In genomic region chr6:168419569-168419968, GRCh38 we compare ENCODE assay signal across 40 cellular contexts. TPM values are rescaled to one million over a fixed set of nuclear protein-coding genes. Genes with fewer than 3 reads are reported as not detected.
"Had no signal": no experiment of that assay in that cellular context is flagged by ENCODE, and none has a peak within 500 bp of the region (broad histone marks: within the 10 kb centered on the region; RNA-seq: fewer than 3 reads in every experiment).

No MANE protein-coding gene starts in this region.

- H3K4me3 Mint-ChIP-seq: activated B cell treated with CpG ODN at 0.5 μM for 24 hours; activated CD8-positive, alpha-beta memory T cell treated with anti-CD3 and anti-CD28 coated beads, Interleukin-2, amount 10 ng/mL, durations not matched to agents 7 days and 5 days; activated CD8-positive, alpha-beta T cell treated with anti-CD3 and anti-CD28 coated beads for 36 hours; activated naive CD4-positive, alpha-beta T cell treated with anti-CD3 and anti-CD28 coated beads, Interleukin-2, amount 10 ng/mL, durations not matched to agents 7 days and 5 days; activated naive CD8-positive, alpha-beta T cell treated with anti-CD3 and anti-CD28 coated beads, Interleukin-2, amount 10 ng/mL, durations not matched to agents 7 days and 5 days; activated T-cell treated with anti-CD3 and anti-CD28 coated beads, Interleukin-2, amount 50 U/mL, for 24 hours; activated T-cell treated with anti-CD3 and anti-CD28 coated beads, Interleukin-2, amount 50 U/mL, for 72 hours; brain; dendritic cell treated with granulocyte-macrophage colony-stimulating factor and Interleukin-4, amounts not matched to agents 40 ng/mL and 50 ng/mL, for 4 days; effector memory CD8-positive, alpha-beta T cell; T-helper 17 cell; T-helper 2 cell treated with Interferon-gamma antibody and Interleukin-4, amounts not matched to agents 5 μg/mL and 100 μg/mL, for 36 hours had no signal

- H3K27ac ChIP-seq: ascending aorta, cardiac muscle cell, colonic mucosa, dorsolateral prefrontal cortex, epithelial cell of prostate, esophagus squamous epithelium, WERI-Rb-1 had no signal

- ATAC-seq: activated CD4-positive, CD25-positive, alpha-beta regulatory T cell treated with anti-CD3 and anti-CD28 coated beads, Interleukin-2, amount 50 U/mL, for 24 hours; activated CD8-positive, alpha-beta memory T cell treated with anti-CD3 and anti-CD28 coated beads, Interleukin-2, amount 10 ng/mL, durations not matched to agents 7 days and 5 days; activated CD8-positive, alpha-beta T cell treated with anti-CD3 and anti-CD28 coated beads for 36 hours; activated naive CD4-positive, alpha-beta T cell treated with anti-CD3 and anti-CD28 coated beads, Interleukin-2, amount 50 U/mL, for 72 hours; activated T-cell treated with anti-CD3 and anti-CD28 coated beads, Interleukin-2, amount 50 U/mL, for 72 hours; effector memory CD8-positive, alpha-beta T cell; T-helper 17 cell had no signal

- DNase-seq: activated B cell treated with CpG ODN at 0.5 μM for 24 hours; activated CD4-positive, alpha-beta T cell treated with anti-CD3 and anti-CD28 coated beads for 48 hours; activated CD4-positive, alpha-beta T cell treated with anti-CD3 and anti-CD28 coated beads, Interleukin-2, amount 50 U/mL, for 1 hour; activated CD4-positive, alpha-beta T cell treated with anti-CD3 and anti-CD28 coated beads, Interleukin-2, amount 50 U/mL, for 48 hours; activated CD8-positive, alpha-beta memory T cell treated with anti-CD3 and anti-CD28 coated beads, Interleukin-2, amount 10 ng/mL, durations not matched to agents 7 days and 5 days; activated CD8-positive, alpha-beta memory T cell treated with anti-CD3 and anti-CD28 coated beads, Interleukin-2, amount 50 U/mL, for 48 hours; activated CD8-positive, alpha-beta T cell treated with anti-CD3 and anti-CD28 coated beads for 36 hours; activated gamma-delta T cell; activated naive CD4-positive, alpha-beta T cell; activated naive CD4-positive, alpha-beta T cell treated with anti-CD3 and anti-CD28 coated beads, Interleukin-2, amount 10 ng/mL, durations not matched to agents 7 days and 5 days; activated naive CD8-positive, alpha-beta T cell treated with anti-CD3 and anti-CD28 coated beads, Interleukin-2, amount 10 ng/mL, durations not matched to agents 7 days and 5 days; activated T-cell treated with anti-CD3 and anti-CD28 coated beads for 4 hours; activated T-cell treated with anti-CD3 and anti-CD28 coated beads, Interleukin-2, amount 50 U/mL, for 24 hours; activated T-cell treated with anti-CD3 and anti-CD28 coated beads, Interleukin-2, amount 50 U/mL, for 72 hours; central memory CD4-positive, alpha-beta T cell; cerebellar nuclear complex; colonic mucosa; dorsolateral prefrontal cortex; effector CD4-positive, alpha-beta T cell; effector memory CD8-positive, alpha-beta T cell; esophagus squamous epithelium; foreskin melanocyte; T-helper 1 cell; T-helper 17 cell; T1000; WERI-Rb-1 had no signal

- H3K9me3 Mint-ChIP-seq: activated B cell treated with CpG ODN at 0.5 μM for 24 hours; activated CD8-positive, alpha-beta T cell treated with anti-CD3 and anti-CD28 coated beads for 36 hours; activated naive CD4-positive, alpha-beta T cell treated with anti-CD3 and anti-CD28 coated beads, Interleukin-2, amount 10 ng/mL, durations not matched to agents 7 days and 5 days; activated naive CD4-positive, alpha-beta T cell treated with anti-CD3 and anti-CD28 coated beads, Interleukin-2, amount 50 U/mL, for 72 hours; activated naive CD8-positive, alpha-beta T cell treated with anti-CD3 and anti-CD28 coated beads, Interleukin-2, amount 10 ng/mL, durations not matched to agents 7 days and 5 days; activated T-cell treated with anti-CD3 and anti-CD28 coated beads, Interleukin-2, amount 50 U/mL, for 24 hours; activated T-cell treated with anti-CD3 and anti-CD28 coated beads, Interleukin-2, amount 50 U/mL, for 72 hours; dendritic cell treated with granulocyte-macrophage colony-stimulating factor and Interleukin-4, amounts not matched to agents 40 ng/mL and 50 ng/mL, for 4 days; effector memory CD8-positive, alpha-beta T cell; T-helper 2 cell treated with Interferon-gamma antibody and Interleukin-4, amounts not matched to agents 5 μg/mL and 100 μg/mL, for 36 hours had no signal

- H3K4me1 Mint-ChIP-seq: activated B cell treated with CpG ODN at 0.5 μM for 24 hours; activated CD8-positive, alpha-beta memory T cell treated with anti-CD3 and anti-CD28 coated beads, Interleukin-2, amount 10 ng/mL, durations not matched to agents 7 days and 5 days; activated naive CD4-positive, alpha-beta T cell treated with anti-CD3 and anti-CD28 coated beads, Interleukin-2, amount 10 ng/mL, durations not matched to agents 7 days and 5 days; activated naive CD8-positive, alpha-beta T cell treated with anti-CD3 and anti-CD28 coated beads, Interleukin-2, amount 10 ng/mL, durations not matched to agents 7 days and 5 days; T-helper 17 cell had no signal

- H3K36me3 ChIP-seq: ascending aorta, breast epithelium, cardiac muscle cell, colonic mucosa, esophagus squamous epithelium, WERI-Rb-1 had no signal

- H3K4me1 ChIP-seq: breast epithelium, colonic mucosa had no signal

- H3K27ac Mint-ChIP-seq: activated B cell treated with CpG ODN at 0.5 μM for 24 hours; activated CD8-positive, alpha-beta memory T cell treated with anti-CD3 and anti-CD28 coated beads, Interleukin-2, amount 10 ng/mL, durations not matched to agents 7 days and 5 days; activated CD8-positive, alpha-beta T cell treated with anti-CD3 and anti-CD28 coated beads for 36 hours; activated naive CD4-positive, alpha-beta T cell treated with anti-CD3 and anti-CD28 coated beads, Interleukin-2, amount 10 ng/mL, durations not matched to agents 7 days and 5 days; activated naive CD4-positive, alpha-beta T cell treated with anti-CD3 and anti-CD28 coated beads, Interleukin-2, amount 50 U/mL, for 72 hours; activated naive CD8-positive, alpha-beta T cell treated with anti-CD3 and anti-CD28 coated beads, Interleukin-2, amount 10 ng/mL, durations not matched to agents 7 days and 5 days; activated T-cell treated with anti-CD3 and anti-CD28 coated beads, Interleukin-2, amount 50 U/mL, for 24 hours; activated T-cell treated with anti-CD3 and anti-CD28 coated beads, Interleukin-2, amount 50 U/mL, for 72 hours; dendritic cell treated with granulocyte-macrophage colony-stimulating factor and Interleukin-4, amounts not matched to agents 40 ng/mL and 50 ng/mL, for 4 days; effector memory CD8-positive, alpha-beta T cell; T-helper 17 cell; T-helper 2 cell treated with Interferon-gamma antibody and Interleukin-4, amounts not matched to agents 5 μg/mL and 100 μg/mL, for 36 hours had no signal

- H3K27me3 Mint-ChIP-seq: activated CD8-positive, alpha-beta memory T cell treated with anti-CD3 and anti-CD28 coated beads, Interleukin-2, amount 10 ng/mL, durations not matched to agents 7 days and 5 days; activated CD8-positive, alpha-beta T cell treated with anti-CD3 and anti-CD28 coated beads for 36 hours; activated T-cell treated with anti-CD3 and anti-CD28 coated beads, Interleukin-2, amount 50 U/mL, for 24 hours; dendritic cell treated with granulocyte-macrophage colony-stimulating factor and Interleukin-4, amounts not matched to agents 40 ng/mL and 50 ng/mL, for 4 days had no signal

- H3K9me3 ChIP-seq: ascending aorta, breast epithelium, colonic mucosa, esophagus squamous epithelium had no signal

- H3K27me3 ChIP-seq: ascending aorta, breast epithelium, cardiac muscle cell, colonic mucosa had no signal

- FAIRE-seq: endometrium, endothelial cell of umbilical vein had no signal

- H3K4me3 ChIP-seq: ascending aorta, breast epithelium, cardiac muscle cell, colonic mucosa, dorsolateral prefrontal cortex, esophagus squamous epithelium had no signal

RNA-seq across cellular contexts. Expression of gene SMOC2, which starts 21.4 kb away (rescaled TPM):
- total RNA-seq: activated B cell treated with CpG ODN at 0.5 μM for 24 hours; activated CD8-positive, alpha-beta memory T cell treated with anti-CD3 and anti-CD28 coated beads for 36 hours; activated CD8-positive, alpha-beta memory T cell treated with anti-CD3 and anti-CD28 coated beads, Interleukin-2, amount 10 ng/mL, durations not matched to agents 7 days and 5 days; activated CD8-positive, alpha-beta T cell treated with anti-CD3 and anti-CD28 coated beads for 36 hours; activated naive CD4-positive, alpha-beta T cell treated with anti-CD3 and anti-CD28 coated beads, Interleukin-2, amount 50 U/mL, for 72 hours; activated naive CD8-positive, alpha-beta T cell treated with anti-CD3 and anti-CD28 coated beads, Interleukin-2, amount 10 ng/mL, durations not matched to agents 7 days and 5 days; activated T-cell treated with anti-CD3 and anti-CD28 coated beads, Interleukin-2, amount 50 U/mL, for 72 hours; endothelial cell of umbilical vein; fibroblast of lung; fibroblast of villous mesenchyme; T-helper 17 cell had no signal
- polyA plus RNA-seq: endothelial cell of umbilical vein, fibroblast of lung had no signal
